8 cellular contexts compared by ENCODE assay signal in genomic region chr16:66549284-66550131, GRCh38. TPM values are rescaled to one million over a fixed set of nuclear protein-coding genes. Genes with fewer than 3 reads are reported as not detected.
DNase-seq lines count a peak whose midpoint lies in the region; ATAC-seq, FAIRE-seq and TF ChIP-seq lines count a peak whose summit lies in the region.

Gene TK2, minus strand, starts transcription at chr16:66550122. Its CDS starts 61 bp downstream, at chr16:66550061.

- peak within 1 kb of the TSS; percentile 65 to 91 (median 79) for H3K4me3 ChIP-seq in esophagus squamous epithelium
- H3K4me3 ChIP-seq in mucosa of stomach (ENCODE audit: low read length) = peak within 1 kb of the TSS; percentile 54

- H3K9ac ChIP-seq in mucosa of stomach (ENCODE audit: low read length) = peak within 1 kb of the TSS; percentile 93

- peaks cover 40% of the 10 kb centered on the region for H3K36me3 Mint-ChIP-seq in stimulated activated effector memory CD8-positive, alpha-beta T cell treated with anti-CD3 and anti-CD28 coated beads, Interleukin-12 subunit alpha, Interleukin-12 subunit beta, amount 100 ng/mL, for 72 hours

- TF ChIP-seq POLR2A in H54 (IDR thresholded peaks at IDR 0.05; ENCODE audit: low read depth, low read length) (peak; percentile 54; the same call in 1 of the 2 replicates), esophagus squamous epithelium (IDR thresholded peaks at IDR 0.05) (peak in 2 of 4 donors; percentile 54 to 55)

- TF ChIP-seq CTCF in esophagus squamous epithelium (IDR thresholded peaks at IDR 0.05) = peak in 1 of 6 experiments; percentile 22

- H3K9me3 ChIP-seq in esophagus squamous epithelium (no peaks in the 10 kb centered on the region), mucosa of stomach (ENCODE audit: control insufficient read depth, low read length) (no peaks in the 10 kb centered on the region)

- 14 to 24% methylated on average over 6 of the region's 80 CpGs for WGBS in esophagus squamous epithelium, 2 donors

- intact Hi-C loops in esophagus squamous epithelium (cut with DNase I) = no loop called here

- H3K27me3 ChIP-seq in esophagus squamous epithelium = no peaks in the 10 kb centered on the region
- H3K27me3 ChIP-seq in mucosa of stomach (ENCODE audit: control insufficient read depth, insufficient read depth, low read length) = no peaks in the 10 kb centered on the region

- H3K4me1 Mint-ChIP-seq in stimulated activated effector memory CD8-positive, alpha-beta T cell treated with anti-CD3 and anti-CD28 coated beads, Interleukin-12 subunit alpha, Interleukin-12 subunit beta, amount 100 ng/mL, for 72 hours = peaks cover 64% of the 10 kb centered on the region

- FAIRE-seq in H54 (lab: Jason Lieb, UNC) = no peak

- peak in 12 of 14 donors; percentile 44 to 83 (median 66) for DNase-seq in C1 segment of cervical spinal cord (lab: John Stamatoyannopoulos, UW)
- DNase-seq in H54 (ENCODE audit: insufficient read length, low spot score) = peak; percentile 67
- DNase-seq in OCI-M1 (lab: John Stamatoyannopoulos, UW) = peak; percentile 76
- DNase-seq in activated T-helper 1 cell treated with anti-CD3 and anti-CD28 coated beads, Interleukin-2, amount 50 U/mL, for 16 hours (ENCODE audit: low read depth in 1 of 2, low spot score in 1 of 2) = peak; percentile 13 to 50
- no peak for DNase-seq in esophagus squamous epithelium (lab: John Stamatoyannopoulos, UW)
- peak; percentile 51 to 84 for DNase-seq in stimulated activated effector memory CD8-positive, alpha-beta T cell treated with anti-CD3 and anti-CD28 coated beads, Interleukin-12 subunit alpha, Interleukin-12 subunit beta, amount 100 ng/mL, for 72 hours (ENCODE audit: low spot score in 2 of 2)
- no peak for DNase-seq in NCI-H774 (lab: John Stamatoyannopoulos, UW)

- no peaks in the 10 kb centered on the region for H3K9me3 Mint-ChIP-seq in stimulated activated effector memory CD8-positive, alpha-beta T cell treated with anti-CD3 and anti-CD28 coated beads, Interleukin-12 subunit alpha, Interleukin-12 subunit beta, amount 100 ng/mL, for 72 hours

- H3K4me3 Mint-ChIP-seq in stimulated activated effector memory CD8-positive, alpha-beta T cell treated with anti-CD3 and anti-CD28 coated beads, Interleukin-12 subunit alpha, Interleukin-12 subunit beta, amount 100 ng/mL, for 72 hours = peak within 1 kb of the TSS; percentile 86

- peak within 1 kb of the TSS; percentile 90 for H3K27ac Mint-ChIP-seq in stimulated activated effector memory CD8-positive, alpha-beta T cell treated with anti-CD3 and anti-CD28 coated beads, Interleukin-12 subunit alpha, Interleukin-12 subunit beta, amount 100 ng/mL, for 72 hours

- H3K36me3 ChIP-seq in esophagus squamous epithelium (peaks cover 0 to 27% (median 0%) of the 10 kb centered on the region in 3 donors), mucosa of stomach (ENCODE audit: control insufficient read depth, insufficient read depth, low read length) (no peaks in the 10 kb centered on the region)

- peak; percentile 46 for ATAC-seq in stimulated activated effector memory CD8-positive, alpha-beta T cell treated with anti-CD3 and anti-CD28 coated beads, Interleukin-12 subunit alpha, Interleukin-12 subunit beta, amount 100 ng/mL, for 72 hours

- H3K27ac ChIP-seq in esophagus squamous epithelium = peak within 1 kb of the TSS; percentile 91 to 97 (median 92)

- H3K4me1 ChIP-seq in esophagus squamous epithelium = peaks cover 27 to 71% (median 30%) of the 10 kb centered on the region in 3 donors
- peaks cover 25% of the 10 kb centered on the region for H3K4me1 ChIP-seq in mucosa of stomach (ENCODE audit: control insufficient read depth, insufficient read depth, low read length)

RNA-seq across cellular contexts. Expression of gene TK2, which starts in this region (rescaled TPM):
- total RNA-seq in esophagus squamous epithelium = 10 to 100 TPM in 3 of 4 donors, 1 to 10 TPM in 1; 5.6 to 22.5 (median 13.5) TPM

Comparison
In these comparisons a context has a peak if more than half of its experiments do, and no peak if none do; other contexts are left out.
1. DNase-seq: peak in C1 segment of cervical spinal cord (12 of 14), H54 (single experiment), OCI-M1 (single experiment), activated T-helper 1 cell treated with anti-CD3 and anti-CD28 coated beads, Interleukin-2, amount 50 U/mL, for 16 hours (2 of 2) and stimulated activated effector memory CD8-positive, alpha-beta T cell treated with anti-CD3 and anti-CD28 coated beads, Interleukin-12 subunit alpha, Interleukin-12 subunit beta, amount 100 ng/mL, for 72 hours (2 of 2); none in esophagus squamous epithelium (single experiment) and NCI-H774 (single experiment).